13 cellular contexts compared by ENCODE assay signal in genomic region chr1:172431721-172432192, GRCh38. TPM values are rescaled to one million over a fixed set of nuclear protein-coding genes. Genes with fewer than 3 reads are reported as not detected.
DNase-seq lines count a peak whose midpoint lies in the region; ATAC-seq and TF ChIP-seq lines count a peak whose summit lies in the region.
"Had no signal": no experiment of that assay in that cellular context is flagged by ENCODE, and none has a peak within 500 bp of the region (broad histone marks: within the 10 kb centered on the region; RNA-seq: fewer than 3 reads in every experiment).

No MANE protein-coding gene starts in this region.

- no peaks in the 10 kb centered on the region for H3K36me3 Mint-ChIP-seq in activated T-helper 17 cell treated with anti-CD3 and anti-CD28 coated beads, Interleukin-2, amount 50 U/mL, for 72 hours (ENCODE audit: low read depth)

- H3K27ac ChIP-seq in C4-2B (peak overlapping the region; percentile 72), lower lobe of right lung (peak overlapping the region; percentile 54), SK-N-SH (ENCODE audit: low read depth in 2 of 2, low read length in 1 of 2) (no peak overlapping the region)
- H3K27ac ChIP-seq: HL-60, tibial nerve had no signal

- no peaks in the 10 kb centered on the region for H3K9me2 ChIP-seq in SK-N-SH

- POLR2A ChIA-PET in SK-N-SH (lab: Yijun Ruan, JAX): no interaction called here

- H3K4me3 Mint-ChIP-seq in activated T-helper 17 cell treated with anti-CD3 and anti-CD28 coated beads, Interleukin-2, amount 50 U/mL, for 72 hours: peak overlapping the region; percentile 14

- TF ChIP-seq CTCF in C4-2B (conservative IDR thresholded peaks at IDR 0.05) (no peak), lower lobe of right lung (IDR thresholded peaks at IDR 0.05) (no peak), SK-N-SH (IDR thresholded peaks at IDR 0.05) (no peak)

- no peak for TF ChIP-seq EP300 in SK-N-SH (IDR thresholded peaks at IDR 0.05; ENCODE audit: borderline replicate concordance in 1 of 2, low read depth in 1 of 2, low read length in 1 of 2)

- no peaks in the 10 kb centered on the region for H3K9me3 Mint-ChIP-seq in activated T-helper 17 cell treated with anti-CD3 and anti-CD28 coated beads, Interleukin-2, amount 50 U/mL, for 72 hours

- H3K79me2 ChIP-seq in SK-N-SH (ENCODE audit: insufficient read depth): peaks cover 7% of the 10 kb centered on the region; the same call in 1 of the 2 replicates

- H3K4me2 ChIP-seq in SK-N-SH: no peak overlapping the region

- H3K27ac Mint-ChIP-seq in activated T-helper 17 cell treated with anti-CD3 and anti-CD28 coated beads, Interleukin-2, amount 50 U/mL, for 72 hours: no peak overlapping the region

- intact Hi-C loops in lower lobe of right lung (cut with DNase I): no loop called here

- peak; percentile 91 for DNase-seq in DMS53 (lab: John Stamatoyannopoulos, UW)
- peak; percentile 63 for DNase-seq in lower lobe of right lung
- DNase-seq in SK-N-SH: no peak
- no peak for DNase-seq in NCI-H524 (lab: John Stamatoyannopoulos, UW)
- DNase-seq: cerebellar nuclear complex, NCI-H1048 had no signal

- no peak for ATAC-seq in activated T-helper 17 cell treated with anti-CD3 and anti-CD28 coated beads, Interleukin-2, amount 50 U/mL, for 72 hours (replicated peaks)
- peak; percentile 85 to 89 for ATAC-seq in lower lobe of right lung
- ATAC-seq in HG03457 (IDR thresholded peaks at IDR 0.05; ENCODE audit: unreplicated experiment): no peak
- no peak for ATAC-seq in HG03354 (IDR thresholded peaks at IDR 0.05; ENCODE audit: poor library complexity, severe bottlenecking, unreplicated experiment)

- no peaks in the 10 kb centered on the region for H3K27me3 Mint-ChIP-seq in activated T-helper 17 cell treated with anti-CD3 and anti-CD28 coated beads, Interleukin-2, amount 50 U/mL, for 72 hours

- H3K4me1 Mint-ChIP-seq in activated T-helper 17 cell treated with anti-CD3 and anti-CD28 coated beads, Interleukin-2, amount 50 U/mL, for 72 hours: peaks cover 19% of the 10 kb centered on the region

- H3K27me3 ChIP-seq in lower lobe of right lung (ENCODE audit: low read depth) (no peaks in the 10 kb centered on the region), SK-N-SH (ENCODE audit: insufficient read depth) (no peaks in the 10 kb centered on the region)
- H3K27me3 ChIP-seq: tibial nerve had no signal

- no peak overlapping the region for H3K9ac ChIP-seq in SK-N-SH

- no peak for TF ChIP-seq RAD21 in SK-N-SH (IDR thresholded peaks at IDR 0.05; ENCODE audit: low read length)

- 76% methylated on average over 6 of the region's 9 CpGs for WGBS in SK-N-SH (ENCODE audit: low lambda C conversion rate)

- H3F3A ChIP-seq in SK-N-SH (replicated peaks; ENCODE audit: insufficient read depth): no peaks in the 10 kb centered on the region

- H3K36me3 ChIP-seq in lower lobe of right lung: no peaks in the 10 kb centered on the region
- H3K36me3 ChIP-seq in SK-N-SH (replicated peaks in 1 of 2; ENCODE audit: control insufficient read depth in 1 of 2, insufficient read depth in 2 of 2, low read length in 1 of 2): no peaks in the 10 kb centered on the region

- no peak overlapping the region for H2AFZ ChIP-seq in SK-N-SH (ENCODE audit: low read depth)

- H3K4me1 ChIP-seq in lower lobe of right lung (peaks cover 5% of the 10 kb centered on the region), SK-N-SH (ENCODE audit: control insufficient read depth in 1 of 2, insufficient read depth in 2 of 2, low read depth in 1 of 2, low read length in 1 of 2) (no peaks in the 10 kb centered on the region)
- H3K4me1 ChIP-seq: tibial nerve had no signal

- H3K4me3 ChIP-seq in lower lobe of right lung (no peak overlapping the region), SK-N-SH (ENCODE audit: low read depth in 2 of 2, low read length in 1 of 2) (no peak overlapping the region)
- H3K4me3 ChIP-seq: tibial nerve had no signal

- CTCF ChIA-PET in SK-N-SH (lab: Yijun Ruan, JAX): interaction anchor here (1.2 to 5.5 kb wide), 4 partner anchors 12 to 630 kb away, joined by 3 to 31 read pairs (median 8); partner anchors contain the start of gene PIGC

- H3K9me3 ChIP-seq in lower lobe of right lung: peaks cover 4% of the 10 kb centered on the region
- H3K9me3 ChIP-seq in SK-N-SH: no peaks in the 10 kb centered on the region

- no peaks in the 10 kb centered on the region for H4K20me1 ChIP-seq in SK-N-SH (ENCODE audit: insufficient read depth)

TF ChIP-seq in SK-N-SH, 30 proteins besides CTCF, POLR2A, EP300 and RAD21:
- TF ChIP-seq TEAD4 (IDR thresholded peaks at IDR 0.05; ENCODE audit: borderline replicate concordance, insufficient read depth): no peak
- TF ChIP-seq SMC3 (IDR thresholded peaks at IDR 0.05; ENCODE audit: low read depth, low read length): no peak
- TF ChIP-seq MAX (IDR thresholded peaks at IDR 0.05; ENCODE audit: low read depth): no peak
- no peak for TF ChIP-seq ELF1 (IDR thresholded peaks at IDR 0.05)
- TF ChIP-seq FOXJ3 (CRISPR knock-in tag; IDR thresholded peaks at IDR 0.05): no peak
- TF ChIP-seq JUND (IDR thresholded peaks at IDR 0.05): no peak
- no peak for TF ChIP-seq CHD2 (IDR thresholded peaks at IDR 0.05; ENCODE audit: low read length, partially characterized antibody)
- no peak for TF ChIP-seq NRF1 (IDR thresholded peaks at IDR 0.05; ENCODE audit: low read depth, low read length)
- no peak for TF ChIP-seq TAF1 (IDR thresholded peaks at IDR 0.05; ENCODE audit: borderline replicate concordance, low read depth, low read length)

RNA-seq across cellular contexts. Expression of gene C1orf105, which starts 11.3 kb away (rescaled TPM):
- total RNA-seq in activated T-helper 17 cell treated with anti-CD3 and anti-CD28 coated beads, Interleukin-2, amount 50 U/mL, for 72 hours: under 1 TPM in 1 of 2 donors, not detected in 1; 0.37 TPM
- not detected for total RNA-seq in lower lobe of right lung
- polyA plus RNA-seq in SK-N-SH (2012; rRNA removed): not detected in 2 replicates
- not detected in 2 replicates for polyA plus RNA-seq in SK-N-SH (2012; cell fraction: cytosol; rRNA removed)
- not detected in 2 replicates for polyA plus RNA-seq in SK-N-SH (2012; cell fraction: nucleus; rRNA removed)
- total RNA-seq: T-helper 1 cell treated with Interleukin-12 subunit alpha and Interleukin-12 subunit beta and Interleukin-4 antibody, amounts not matched to agents 30 ng/mL and 1 ng/mL, for 36 hours; tibial nerve had no signal

RNA-seq across cellular contexts. Expression of gene PIGC, which starts 12.1 kb away (rescaled TPM):
- total RNA-seq in activated T-helper 17 cell treated with anti-CD3 and anti-CD28 coated beads, Interleukin-2, amount 50 U/mL, for 72 hours: 10 to 100 TPM; 11.3 to 13.3 TPM
- 22.8 TPM for total RNA-seq in lower lobe of right lung
- 20.6 and 31.4 TPM in 2 replicates for polyA plus RNA-seq in SK-N-SH (2012; rRNA removed)
- 26.9 and 28.5 TPM in 2 replicates for polyA plus RNA-seq in SK-N-SH (2012; cell fraction: cytosol; rRNA removed)
- polyA plus RNA-seq in SK-N-SH (2012; cell fraction: nucleus; rRNA removed): 10.9 and 20.1 TPM in 2 replicates

Comparison
In these comparisons a context has a peak if more than half of its experiments do, and no peak if none do; other contexts are left out.
1. H3K27ac ChIP-seq: peak in C4-2B (single experiment) and lower lobe of right lung (single experiment); none in SK-N-SH (0 of 2).
2. DNase-seq: peak in DMS53 (single experiment) and lower lobe of right lung (single experiment); none in SK-N-SH (single experiment) and NCI-H524 (0 of 2).
3. ATAC-seq: peak in lower lobe of right lung (2 of 2); none in activated T-helper 17 cell treated with anti-CD3 and anti-CD28 coated beads, Interleukin-2, amount 50 U/mL, for 72 hours (single experiment), HG03457 (single experiment) and HG03354 (single experiment).